In the genomic region with DNA sequence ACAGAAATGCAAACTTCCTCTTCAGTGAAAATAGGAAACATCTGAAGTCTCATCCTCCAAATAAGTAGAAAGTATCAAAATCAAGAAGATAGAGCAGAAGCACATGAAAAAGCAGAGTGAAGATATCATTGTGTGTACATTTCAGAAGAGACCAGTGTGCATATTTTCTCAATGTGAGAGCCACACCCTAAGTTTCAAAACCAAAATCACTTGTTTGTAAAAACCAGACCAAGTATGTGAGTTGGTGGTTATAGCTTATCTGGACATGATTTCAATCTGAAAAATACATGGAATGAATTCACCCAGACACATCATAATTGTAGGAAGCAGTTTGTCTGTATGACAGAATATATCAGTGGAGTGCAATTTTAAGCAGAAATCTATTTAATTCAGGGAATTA, we compare ENCODE assay signal across 9 cellular contexts.
"Had no signal": no experiment of that assay in that cellular context is flagged by ENCODE, and none has a peak within 500 bp of the region (broad histone marks: within the 10 kb centered on the region; RNA-seq: fewer than 3 reads in every experiment).

No MANE protein-coding gene starts in this region.

- H3K4me3 ChIP-seq: GM23248, HAP-1 had no signal

- H3K36me3 Mint-ChIP-seq: IgD-negative memory B cell had no signal

- ATAC-seq: HCT116, HepG2 had no signal

- H3K9ac ChIP-seq: GM23248 had no signal

- H3K27ac ChIP-seq: GM23248, HL-60 had no signal

- DNase-seq: GM23248, GOT3, H7, HFFc6 had no signal

- H2AFZ ChIP-seq: GM23248 had no signal

- H3K27me3 Mint-ChIP-seq: IgD-negative memory B cell had no signal

- H3K27ac Mint-ChIP-seq: HFFc6, IgD-negative memory B cell had no signal

- H3K4me1 ChIP-seq: HAP-1 had no signal

- H3K9me3 ChIP-seq: HAP-1 had no signal

- H3K4me1 Mint-ChIP-seq: IgD-negative memory B cell had no signal

- H3K4me3 Mint-ChIP-seq: HFFc6, IgD-negative memory B cell had no signal

- H3K36me3 ChIP-seq: HAP-1 had no signal
